In genomic region chr20:44495802-44496481, GRCh38 we compare ENCODE assay signal across 8 cellular contexts. TPM values are rescaled to one million over a fixed set of nuclear protein-coding genes. Genes with fewer than 3 reads are reported as not detected.
DNase-seq lines count a peak whose midpoint lies in the region; ATAC-seq and TF ChIP-seq lines count a peak whose summit lies in the region.

No MANE protein-coding gene starts in this region.

- H3K79me1 ChIP-seq in trophoblast cell (ENCODE audit: low read length): no peaks in the 10 kb centered on the region

- H2AFZ ChIP-seq in trophoblast cell (ENCODE audit: insufficient read depth, low read length, poor library complexity): no peak overlapping the region

- TF ChIP-seq CTCF in chondrocyte (IDR thresholded peaks at IDR 0.05): no peak

- DNase-seq in Caki2 (ENCODE audit: low read depth) (peak; percentile 92), LoVo (ENCODE audit: low spot score) (peak; percentile 33), chondrocyte (ENCODE audit: low spot score) (no peak), trophoblast cell (peak; percentile 51 to 64), left ventricle myocardium superior (no peak)

- H4K12ac ChIP-seq in trophoblast cell (ENCODE audit: low read depth, low read length): no peak overlapping the region

- no peak overlapping the region for H3K4me2 ChIP-seq in trophoblast cell (ENCODE audit: low read length)

- no peak overlapping the region for H3K9ac ChIP-seq in trophoblast cell (ENCODE audit: low read length)

- no CpG with 5 or more reads among the region's 3 CpGs for WGBS in trophoblast cell (ENCODE audit: extremely low coverage, insufficient coverage, insufficient read length)

- no peaks in the 10 kb centered on the region for H3K9me3 ChIP-seq in trophoblast cell (ENCODE audit: insufficient read depth, low read depth, low read length)

- H3K4me3 Mint-ChIP-seq in chondrocyte (ENCODE audit: unreplicated experiment): no peak overlapping the region

- no peak overlapping the region for H3K14ac ChIP-seq in trophoblast cell (ENCODE audit: low read length)

- H3K27ac ChIP-seq in trophoblast cell (ENCODE audit: low read depth, low read length): no peak overlapping the region

- ATAC-seq in GM18907 (IDR thresholded peaks at IDR 0.05; ENCODE audit: unreplicated experiment): no peak
- no peak for ATAC-seq in GM21515 (IDR thresholded peaks at IDR 0.05; ENCODE audit: unreplicated experiment)
- ATAC-seq in GM19351 (IDR thresholded peaks at IDR 0.05; ENCODE audit: unreplicated experiment): no peak
- ATAC-seq in left ventricle myocardium superior: no peak

- H3K79me2 ChIP-seq in trophoblast cell (ENCODE audit: control insufficient read depth, insufficient read depth, low read length, poor library complexity): no peaks in the 10 kb centered on the region

- H3K4me3 ChIP-seq in trophoblast cell (ENCODE audit: low read depth, low read length): no peak overlapping the region

- H3K9me3 Mint-ChIP-seq in chondrocyte (ENCODE audit: low read depth): no peaks in the 10 kb centered on the region

- H3K4me1 Mint-ChIP-seq in chondrocyte (ENCODE audit: low read depth): peaks cover 74% of the 10 kb centered on the region

- peaks cover 2 to 6% of the 10 kb centered on the region in 2 experiments for H3K4me1 ChIP-seq in trophoblast cell (ENCODE audit: control insufficient read depth in 1 of 2, insufficient read depth in 2 of 2, low read length in 2 of 2)

- H3K27ac Mint-ChIP-seq in chondrocyte (ENCODE audit: unreplicated experiment): peak overlapping the region; percentile 98

- H2AK5ac ChIP-seq in trophoblast cell (ENCODE audit: low read length): no peak overlapping the region

- no peak overlapping the region for H3K23ac ChIP-seq in trophoblast cell (ENCODE audit: low read length)

- no peak overlapping the region for H4K8ac ChIP-seq in trophoblast cell (ENCODE audit: low read depth, low read length)

- intact Hi-C loops in left ventricle myocardium superior (cut with micrococcal nuclease): no loop called here

- no peak overlapping the region for H3K18ac ChIP-seq in trophoblast cell (ENCODE audit: low read length)

- in situ Hi-C loops in Caki2 (cut with HindIII; ENCODE audit: low pct_unique_long_range_greater_than_20kb, low sequenced_read_pairs): no loop called here

- peaks cover 10 to 32% of the 10 kb centered on the region in 2 experiments for H3K36me3 ChIP-seq in trophoblast cell (ENCODE audit: control insufficient read depth in 1 of 2, insufficient read depth in 2 of 2, low read length in 2 of 2)

- no peak overlapping the region for H4K91ac ChIP-seq in trophoblast cell (ENCODE audit: low read depth, low read length)

- no peak overlapping the region for H2BK12ac ChIP-seq in trophoblast cell (ENCODE audit: low read length)

- no peak overlapping the region for H3K4ac ChIP-seq in trophoblast cell (ENCODE audit: low read depth, low read length)

- H3K27me3 ChIP-seq in trophoblast cell (ENCODE audit: insufficient read depth, low read length): no peaks in the 10 kb centered on the region

- H3K36me3 Mint-ChIP-seq in chondrocyte (ENCODE audit: low read depth): peaks cover 20% of the 10 kb centered on the region

- H3K27me3 Mint-ChIP-seq in chondrocyte (ENCODE audit: low read depth): no peaks in the 10 kb centered on the region

- no peak overlapping the region for H2BK120ac ChIP-seq in trophoblast cell (ENCODE audit: insufficient read depth, low read length, poor library complexity)

- no peak overlapping the region for H2BK5ac ChIP-seq in trophoblast cell (ENCODE audit: low read depth, low read length, poor library complexity)

RNA-seq across cellular contexts. Expression of gene TTPAL, which starts 20.3 kb away (rescaled TPM):
- 4.5 and 5.2 TPM in 2 replicates for total RNA-seq in Caki2 (2014; rRNA removed; shearing (Covaris generic); ENCODE audit: low replicate concordance)
- total RNA-seq in chondrocyte (16.5 to 18.4 TPM (median 17.1 TPM) in 3 replicates), left ventricle myocardium superior (4.1 TPM)
- 8.4 and 8.8 TPM in 2 replicates for polyA plus RNA-seq in trophoblast cell (2013)

RNA-seq across cellular contexts. Expression of gene SERINC3, which starts 25.9 kb away (rescaled TPM):
- total RNA-seq in Caki2 (2014; rRNA removed; shearing (Covaris generic); ENCODE audit: low replicate concordance): 59.5 and 60.8 TPM in 2 replicates
- 102 to 121 TPM (median 116 TPM) in 3 replicates for total RNA-seq in chondrocyte
- 91.9 and 98.8 TPM in 2 replicates for polyA plus RNA-seq in trophoblast cell (2013)
- total RNA-seq in left ventricle myocardium superior: 89.9 TPM

Comparison
In these comparisons a context has a peak if more than half of its experiments do, and no peak if none do; other contexts are left out.
1. DNase-seq: peak in Caki2 (single experiment), LoVo (single experiment) and trophoblast cell (2 of 2); none in chondrocyte (single experiment) and left ventricle myocardium superior (single experiment).